Comparison of ENCODE assay signal across 20 cellular contexts in genomic region chr11:77129841-77130756, GRCh38. TPM values are rescaled to one million over a fixed set of nuclear protein-coding genes. Genes with fewer than 3 reads are reported as not detected.
DNase-seq lines count a peak whose midpoint lies in the region; ATAC-seq and TF ChIP-seq lines count a peak whose summit lies in the region.
"Had no signal": no experiment of that assay in that cellular context is flagged by ENCODE, and none has a peak within 500 bp of the region (broad histone marks: within the 10 kb centered on the region; RNA-seq: fewer than 3 reads in every experiment).

No MANE protein-coding gene starts in this region.

- ATAC-seq in body of pancreas (no peak), right lobe of liver (peak in 1 of 4 donors; percentile 4), HG03135 (IDR thresholded peaks at IDR 0.05; ENCODE audit: unreplicated experiment) (no peak)
- ATAC-seq: GM12878 had no signal

- peaks cover 5 to 13% of the 10 kb centered on the region in 2 donors for H3K4me1 Mint-ChIP-seq in immature natural killer cell

- no peak for DNase-seq in body of pancreas
- DNase-seq in right lobe of liver, result peak in 1 of 3 donors; percentile 60
- no peak for DNase-seq in testis
- no peak for DNase-seq in UCSD-AML1 (lab: John Stamatoyannopoulos, UW; ENCODE audit: unreplicated experiment)
- DNase-seq in immature natural killer cell, result no peak
- DNase-seq: CD8-positive, alpha-beta memory T cell; DMS53; GM23248; HCEC 1CT; MM.1S; NCI-H1092; NCI-H1436 treated with DMSO at 0.1 percent for 48 hours; NCI-H2029; NCI-H345 had no signal

- no peak overlapping the region for H3K4me3 Mint-ChIP-seq in immature natural killer cell

- H4K20me1 ChIP-seq in BLaER1 treated with 17β-estradiol and CSF1 and Interleukin-3, amounts not matched to agents 10 nM and 100 nM, result peaks cover 0 to 6% (median 0%) of the 10 kb centered on the region in 11 experiments; a peak in 2 of 22 replicates

- peak overlapping the region in 9 of 11 experiments; percentile 3 to 59 (median 48); a peak in 15 of 22 replicates for H3K4me2 ChIP-seq in BLaER1 treated with 17β-estradiol and CSF1 and Interleukin-3, amounts not matched to agents 10 nM and 100 nM
- H3K4me2 ChIP-seq: PC-9 had no signal

- peaks cover 0 to 11% (median 0%) of the 10 kb centered on the region in 11 experiments; a peak in 8 of 22 replicates for H3K9me3 ChIP-seq in BLaER1 treated with 17β-estradiol and CSF1 and Interleukin-3, amounts not matched to agents 10 nM and 100 nM (replicated peaks in 1 of 11)
- H3K9me3 ChIP-seq in body of pancreas (no peaks in the 10 kb centered on the region), right lobe of liver (no peaks in the 10 kb centered on the region), testis (no peaks in the 10 kb centered on the region)

- H3K9ac ChIP-seq in BLaER1 treated with 17β-estradiol and CSF1 and Interleukin-3, amounts not matched to agents 10 nM and 100 nM, result peak overlapping the region in 4 of 11 experiments; percentile 11 to 33 (median 23); a peak in 4 of 22 replicates
- H3K9ac ChIP-seq: GM23248 had no signal

- H3K9me3 Mint-ChIP-seq in immature natural killer cell, result no peaks in the 10 kb centered on the region
- H3K9me3 Mint-ChIP-seq: CD8-positive, alpha-beta memory T cell had no signal

- peak overlapping the region in 1 of 11 experiments; percentile 21; a peak in 1 of 22 replicates for H3K27ac ChIP-seq in BLaER1 treated with 17β-estradiol and CSF1 and Interleukin-3, amounts not matched to agents 10 nM and 100 nM
- peak overlapping the region in 3 of 4 donors; percentile 45 to 60 (median 47) for H3K27ac ChIP-seq in body of pancreas
- H3K27ac ChIP-seq in right lobe of liver, result peak overlapping the region; percentile 51 to 88 (median 65)
- H3K27ac ChIP-seq in testis, result peak overlapping the region; percentile 67 to 75
- H3K27ac ChIP-seq: GM23248, PC-9, RWPE1 had no signal

- H3K27ac Mint-ChIP-seq in immature natural killer cell, result peak overlapping the region in 2 of 6 donors; percentile 7 to 68

- intact Hi-C loops in body of pancreas (cut with DNase I), result no loop called here
- intact Hi-C loops in right lobe of liver (cut with DNase I), result loop anchor here (5.0 to 10.0 kb wide), 3 partner anchors 57 to 425 kb away; no protein-coding TSS in a partner anchor
- intact Hi-C loops in testis (cut with DNase I; ENCODE audit: low total_unique reads), result loop anchor here (5.0 to 10.0 kb wide), 2 partner anchors 52 to 415 kb away; no protein-coding TSS in a partner anchor

- TF ChIP-seq POLR2A in body of pancreas (IDR thresholded peaks at IDR 0.05) (no peak), right lobe of liver (IDR thresholded peaks at IDR 0.05) (no peak), testis (IDR thresholded peaks at IDR 0.05) (no peak)

- WGBS in body of pancreas, 2 donors, result 85 to 88% methylated on average over 8 to 11 of the region's 11 CpGs
- WGBS in right lobe of liver (ENCODE audit: insufficient coverage, low coverage, low lambda C conversion rate, missing lambda C conversion rate), result 64% methylated on average over 3 of the region's 11 CpGs
- WGBS in testis, 2 donors, result 64 to 79% methylated on average over 10 to 11 of the region's 11 CpGs

- no peaks in the 10 kb centered on the region for H3K36me3 ChIP-seq in BLaER1 treated with 17β-estradiol and CSF1 and Interleukin-3, amounts not matched to agents 10 nM and 100 nM
- no peaks in the 10 kb centered on the region for H3K36me3 ChIP-seq in body of pancreas (replicated peaks in 1 of 2; ENCODE audit: insufficient read depth in 1 of 2, low read depth in 2 of 2)
- no peaks in the 10 kb centered on the region for H3K36me3 ChIP-seq in right lobe of liver
- no peaks in the 10 kb centered on the region for H3K36me3 ChIP-seq in testis (ENCODE audit: low read depth, missing control alignments)

- TF ChIP-seq CTCF in body of pancreas (IDR thresholded peaks at IDR 0.05), result no peak
- TF ChIP-seq CTCF in right lobe of liver (IDR thresholded peaks at IDR 0.05), result no peak
- no peak for TF ChIP-seq CTCF in testis (IDR thresholded peaks at IDR 0.05)

- H3K36me3 Mint-ChIP-seq in immature natural killer cell, result no peaks in the 10 kb centered on the region
- H3K36me3 Mint-ChIP-seq: CD8-positive, alpha-beta memory T cell had no signal

- peaks cover 6 to 14% (median 6%) of the 10 kb centered on the region in 3 donors for H3K27me3 Mint-ChIP-seq in immature natural killer cell (ENCODE audit: low read depth in 3 of 3)
- H3K27me3 Mint-ChIP-seq: CD8-positive, alpha-beta memory T cell had no signal

- H3K27me3 ChIP-seq in BLaER1 treated with 17β-estradiol and CSF1 and Interleukin-3, amounts not matched to agents 10 nM and 100 nM, result no peaks in the 10 kb centered on the region
- H3K27me3 ChIP-seq in body of pancreas (no peaks in the 10 kb centered on the region), right lobe of liver (no peaks in the 10 kb centered on the region), testis (no peaks in the 10 kb centered on the region)

- H3K4me1 ChIP-seq in BLaER1 treated with 17β-estradiol and CSF1 and Interleukin-3, amounts not matched to agents 10 nM and 100 nM, result peaks cover 25 to 75% (median 61%) of the 10 kb centered on the region in 10 experiments
- H3K4me1 ChIP-seq in body of pancreas, result peaks cover 47% of the 10 kb centered on the region
- H3K4me1 ChIP-seq in right lobe of liver, result peaks cover 0 to 51% (median 27%) of the 10 kb centered on the region in 4 donors
- peaks cover 60% of the 10 kb centered on the region for H3K4me1 ChIP-seq in testis

- no peak overlapping the region for H3K4me3 ChIP-seq in BLaER1 treated with 17β-estradiol and CSF1 and Interleukin-3, amounts not matched to agents 10 nM and 100 nM
- H3K4me3 ChIP-seq in body of pancreas (no peak overlapping the region), right lobe of liver (peak overlapping the region in 1 of 3 donors; percentile 61), testis (no peak overlapping the region)
- H3K4me3 ChIP-seq: GM12878, GM23248, PC-9 had no signal

RNA-seq across cellular contexts. Expression of gene MYO7A, which starts 2.1 kb away (rescaled TPM):
- total RNA-seq in body of pancreas (10 to 100 TPM; 10.4 to 12.9 TPM), right lobe of liver (10 to 100 TPM; 23.6 to 39.6 (median 32.0) TPM), testis (100 to 1,000 TPM; 161 to 239 TPM)
- polyA plus RNA-seq in testis (ENCODE audit: insufficient read depth, low read depth, low replicate concordance) (40.1 TPM), immature natural killer cell (under 1 TPM in 2 of 3 donors, not detected in 1; 0.21 to 0.45 TPM)
- total RNA-seq: A673, GM23248 had no signal
- polyA plus RNA-seq: GM23248 had no signal

RNA-seq across cellular contexts. Expression of gene OMP, which starts 27.5 kb away (rescaled TPM):
- total RNA-seq in body of pancreas (not detected), right lobe of liver (1 to 10 TPM in 5 of 6 experiments, not detected in 1; 1.0 to 4.2 (median 2.0) TPM), testis (1 to 10 TPM; 1.7 to 6.7 TPM)
- polyA plus RNA-seq in testis (ENCODE audit: insufficient read depth, low read depth, low replicate concordance) (not detected), immature natural killer cell (not detected)
- total RNA-seq: A673; CD8-positive, alpha-beta memory T cell; GM12878; GM23248 had no signal
- polyA plus RNA-seq: CD8-positive, alpha-beta memory T cell; GM12878; GM23248 had no signal
